8 cellular contexts compared by ENCODE assay signal in genomic region chrX:43654431-43655150, GRCh38. TPM values are rescaled to one million over a fixed set of nuclear protein-coding genes. Genes with fewer than 3 reads are reported as not detected.
A peak's percentile ranks its signal among the peaks of the same experiment; 100 is the strongest.
DNase-seq lines count a peak whose midpoint lies in the region; ATAC-seq and TF ChIP-seq lines count a peak whose summit lies in the region.

No MANE protein-coding gene starts in this region.

- peak in 3 of 4 donors; percentile 14 to 91 (median 83) for TF ChIP-seq POLR2A in esophagus squamous epithelium (IDR thresholded peaks at IDR 0.05)

- TF ChIP-seq CTCF in PC-9 (conservative IDR thresholded peaks at IDR 0.05) (no peak; the same call in 1 of the 2 replicates), esophagus squamous epithelium (IDR thresholded peaks at IDR 0.05) (peak in 2 of 6 experiments; percentile 28 to 30)

- peak overlapping the region; percentile 83 to 95 (median 90) for H3K4me3 Mint-ChIP-seq in IgD-negative memory B cell
- peak overlapping the region; percentile 85 for H3K4me3 Mint-ChIP-seq in activated T-helper 1 cell treated with anti-CD3 and anti-CD28 coated beads, Interleukin-12 subunit alpha, Interleukin-12 subunit beta, Interleukin-2, Interleukin-4 antibody, amounts not matched to agents 30 ng/mL and 10 ng/mL and 1 ng/mL, durations not matched to agents 14 hours and 24 hours and 36 hours

- POLR2A ChIA-PET in PC-9 (lab: Charles Lee; ENCODE audit: unreplicated experiment), result no interaction called here

- peaks cover 0 to 6% (median 1%) of the 10 kb centered on the region in 3 donors for H3K9me3 Mint-ChIP-seq in IgD-negative memory B cell
- no peaks in the 10 kb centered on the region for H3K9me3 Mint-ChIP-seq in activated T-helper 1 cell treated with anti-CD3 and anti-CD28 coated beads, Interleukin-12 subunit alpha, Interleukin-12 subunit beta, Interleukin-2, Interleukin-4 antibody, amounts not matched to agents 30 ng/mL and 10 ng/mL and 1 ng/mL, durations not matched to agents 14 hours and 24 hours and 36 hours

- peak overlapping the region; percentile 58; the same call in 1 of the 2 replicates for H2AFZ ChIP-seq in PC-9

- peaks cover 14% of the 10 kb centered on the region for H3K27me3 Mint-ChIP-seq in IgD-negative memory B cell
- no peaks in the 10 kb centered on the region for H3K27me3 Mint-ChIP-seq in activated T-helper 1 cell treated with anti-CD3 and anti-CD28 coated beads, Interleukin-12 subunit alpha, Interleukin-12 subunit beta, Interleukin-2, Interleukin-4 antibody, amounts not matched to agents 30 ng/mL and 10 ng/mL and 1 ng/mL, durations not matched to agents 14 hours and 24 hours and 36 hours (ENCODE audit: insufficient read depth)

- no peaks in the 10 kb centered on the region for H3F3A ChIP-seq in PC-9 (ENCODE audit: insufficient read depth, low read depth)

- H3K36me3 ChIP-seq in PC-9 (ENCODE audit: low read depth), result no peaks in the 10 kb centered on the region
- H3K36me3 ChIP-seq in esophagus squamous epithelium, result no peaks in the 10 kb centered on the region

- ATAC-seq in GM21619 (IDR thresholded peaks at IDR 0.05; ENCODE audit: unreplicated experiment), result peak; percentile 96

- DNase-seq in DMS 273 (lab: John Stamatoyannopoulos, UW; ENCODE audit: unreplicated experiment) (peak; percentile 94), PC-9 (peak; percentile 71 to 79), esophagus squamous epithelium (lab: John Stamatoyannopoulos, UW) (peak; percentile 50), myocyte (ENCODE audit: low read depth) (peak; percentile 94)
- peak; percentile 79 for DNase-seq in activated T-helper 1 cell treated with anti-CD3 and anti-CD28 coated beads, Interleukin-12 subunit alpha, Interleukin-12 subunit beta, Interleukin-2, Interleukin-4 antibody, amounts not matched to agents 30 ng/mL and 10 ng/mL and 1 ng/mL, durations not matched to agents 14 hours and 24 hours and 36 hours (ENCODE audit: low spot score)
- DNase-seq in stimulated activated CD8-positive, alpha-beta memory T cell treated with anti-CD3 and anti-CD28 coated beads, Interleukin-7, amount 100 ng/mL, for 24 hours (ENCODE audit: low read depth), result peak; percentile 55

- H4K20me1 ChIP-seq in PC-9 (ENCODE audit: insufficient read depth), result no peaks in the 10 kb centered on the region

- H3K9me3 ChIP-seq in PC-9 (ENCODE audit: insufficient read depth, low read depth), result no peaks in the 10 kb centered on the region
- no peaks in the 10 kb centered on the region for H3K9me3 ChIP-seq in esophagus squamous epithelium

- WGBS in esophagus squamous epithelium, 2 donors, result 0 to 24% methylated on average over 1 to 10 of the region's 57 CpGs

- no peaks in the 10 kb centered on the region for H3K4me1 ChIP-seq in PC-9 (replicated peaks; ENCODE audit: insufficient read depth)
- peaks cover 0 to 10% (median 0%) of the 10 kb centered on the region in 3 donors for H3K4me1 ChIP-seq in esophagus squamous epithelium

- H3K27ac Mint-ChIP-seq in IgD-negative memory B cell, result peak overlapping the region; percentile 65 to 97 (median 94)
- peak overlapping the region; percentile 96 for H3K27ac Mint-ChIP-seq in activated T-helper 1 cell treated with anti-CD3 and anti-CD28 coated beads, Interleukin-12 subunit alpha, Interleukin-12 subunit beta, Interleukin-2, Interleukin-4 antibody, amounts not matched to agents 30 ng/mL and 10 ng/mL and 1 ng/mL, durations not matched to agents 14 hours and 24 hours and 36 hours

- CTCF ChIA-PET in PC-9 (lab: Charles Lee), result no interaction called here

- peak overlapping the region; percentile 56 for H3K4me3 ChIP-seq in PC-9
- H3K4me3 ChIP-seq in esophagus squamous epithelium, result peak overlapping the region; percentile 64 to 77 (median 74)

- H3K36me3 Mint-ChIP-seq in IgD-negative memory B cell, result no peaks in the 10 kb centered on the region
- H3K36me3 Mint-ChIP-seq in activated T-helper 1 cell treated with anti-CD3 and anti-CD28 coated beads, Interleukin-12 subunit alpha, Interleukin-12 subunit beta, Interleukin-2, Interleukin-4 antibody, amounts not matched to agents 30 ng/mL and 10 ng/mL and 1 ng/mL, durations not matched to agents 14 hours and 24 hours and 36 hours (ENCODE audit: low read depth), result no peaks in the 10 kb centered on the region

- BruUV-seq in PC-9 (replicated peaks; lab: Mats Ljungman, UMichigan), result no TSS peak

- peak overlapping the region; percentile 75 for H3K4me2 ChIP-seq in PC-9

- no peaks in the 10 kb centered on the region for H3K4me1 Mint-ChIP-seq in IgD-negative memory B cell
- peaks cover 5% of the 10 kb centered on the region for H3K4me1 Mint-ChIP-seq in activated T-helper 1 cell treated with anti-CD3 and anti-CD28 coated beads, Interleukin-12 subunit alpha, Interleukin-12 subunit beta, Interleukin-2, Interleukin-4 antibody, amounts not matched to agents 30 ng/mL and 10 ng/mL and 1 ng/mL, durations not matched to agents 14 hours and 24 hours and 36 hours (ENCODE audit: low read depth)

- intact Hi-C loops in PC-9 (cut with micrococcal nuclease; ENCODE audit: unreplicated experiment), result loop anchor here (10.0 kb wide), 2 partner anchors 90 to 100 kb away; no protein-coding TSS in a partner anchor
- intact Hi-C loops in activated T-helper 1 cell treated with anti-CD3 and anti-CD28 coated beads, Interleukin-12 subunit alpha, Interleukin-12 subunit beta, Interleukin-2, Interleukin-4 antibody, amounts not matched to agents 30 ng/mL and 10 ng/mL and 1 ng/mL, durations not matched to agents 14 hours and 24 hours and 36 hours (cut with micrococcal nuclease), result loop anchor here (2.0 kb wide), 1 partner anchor 1732 kb away; the partner anchor contains the start of gene CASK
- intact Hi-C loops in esophagus squamous epithelium (cut with DNase I), result loop anchor here (10.0 kb wide), 1 partner anchor 90 kb away; no protein-coding TSS in a partner anchor

- peak overlapping the region; percentile 80 for H3K27ac ChIP-seq in PC-9
- peak overlapping the region; percentile 94 to 95 (median 95) for H3K27ac ChIP-seq in esophagus squamous epithelium

- no peaks in the 10 kb centered on the region for H3K9me2 ChIP-seq in PC-9 (ENCODE audit: insufficient read depth)

- no peaks in the 10 kb centered on the region for H3K27me3 ChIP-seq in PC-9 (ENCODE audit: insufficient read depth, low read depth)
- H3K27me3 ChIP-seq in esophagus squamous epithelium, result no peaks in the 10 kb centered on the region

- H3K79me2 ChIP-seq in PC-9 (ENCODE audit: low read depth), result no peaks in the 10 kb centered on the region

RNA-seq across cellular contexts. Expression of gene MAOA, which starts 1.5 kb away (rescaled TPM):
- not detected for polyA plus RNA-seq in IgD-negative memory B cell
- total RNA-seq in PC-9 (2021) (5.0 and 7.4 TPM in 2 replicates), esophagus squamous epithelium (100 to 1,000 TPM in 2 of 4 donors, 10 to 100 TPM in 2; 70.3 to 183 (median 128) TPM), myocyte (2.5 and 3.4 TPM in 2 replicates)
- 0.54 and 0.57 TPM in 2 replicates for total RNA-seq in activated T-helper 1 cell treated with anti-CD3 and anti-CD28 coated beads, Interleukin-12 subunit alpha, Interleukin-12 subunit beta, Interleukin-2, Interleukin-4 antibody, amounts not matched to agents 30 ng/mL and 10 ng/mL and 1 ng/mL, durations not matched to agents 14 hours and 24 hours and 36 hours
- 0.97 TPM for polyA plus RNA-seq in myocyte (2012)

Comparison
In these comparisons a context has a peak if more than half of its experiments do, and no peak if none do; other contexts are left out.
1. Peak in every context shown above with its lines: DNase-seq, ATAC-seq, H3K4me3 ChIP-seq and H3K27ac ChIP-seq.